Comparison of ENCODE assay signal across 30 cellular contexts in the genomic region with DNA sequence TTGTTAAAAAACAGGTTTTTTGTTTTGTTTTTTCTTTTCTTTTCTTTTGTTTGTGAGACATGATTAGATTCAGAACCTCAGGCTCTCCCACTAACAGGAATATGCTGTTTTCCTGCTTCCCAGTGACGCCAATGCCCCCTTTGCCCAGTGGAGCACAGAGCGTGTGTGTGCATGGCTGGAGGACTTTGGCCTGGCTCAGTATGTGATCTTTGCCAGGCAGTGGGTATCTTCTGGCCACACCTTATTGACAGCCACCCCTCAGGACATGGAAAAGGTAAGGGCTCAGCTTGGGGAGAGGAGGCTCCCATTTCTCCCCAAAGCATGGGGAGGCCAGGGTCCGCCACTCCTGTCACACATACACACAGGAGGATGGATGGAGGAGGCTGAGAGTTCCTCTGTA. TPM values are rescaled to one million over a fixed set of nuclear protein-coding genes. Genes with fewer than 3 reads are reported as not detected.
DNase-seq lines count a peak whose midpoint lies in the region; ATAC-seq and TF ChIP-seq lines count a peak whose summit lies in the region.
"Had no signal": no experiment of that assay in that cellular context is flagged by ENCODE, and none has a peak within 500 bp of the region (broad histone marks: within the 10 kb centered on the region; RNA-seq: fewer than 3 reads in every experiment).

No MANE protein-coding gene starts in this region.

- H3K27ac Mint-ChIP-seq in chondrocyte (ENCODE audit: unreplicated experiment), result peak overlapping the region; percentile 59
- H3K27ac Mint-ChIP-seq in progenitor cell of endocrine pancreas, result peak overlapping the region; percentile 52
- H3K27ac Mint-ChIP-seq: B cell; CD8-positive, alpha-beta T cell had no signal

- H3K27ac ChIP-seq in Peyer's patch (peak overlapping the region in 1 of 4 donors; percentile 32), gastroesophageal sphincter (no peak overlapping the region)
- H3K27ac ChIP-seq: C4-2B, SJCRH30 had no signal

- peaks cover 0 to 63% (median 0%) of the 10 kb centered on the region in 3 donors for H3K36me3 ChIP-seq in Peyer's patch
- H3K36me3 ChIP-seq in mucosa of descending colon (ENCODE audit: low read depth), result no peaks in the 10 kb centered on the region
- peaks cover 0 to 54% of the 10 kb centered on the region in 2 donors for H3K36me3 ChIP-seq in gastroesophageal sphincter
- H3K36me3 ChIP-seq: SJCRH30 had no signal

- H3K27me3 Mint-ChIP-seq in chondrocyte (ENCODE audit: low read depth) (no peaks in the 10 kb centered on the region), progenitor cell of endocrine pancreas (no peaks in the 10 kb centered on the region)
- H3K27me3 Mint-ChIP-seq: B cell had no signal

- TF ChIP-seq CTCF in Peyer's patch (IDR thresholded peaks at IDR 0.05), result no peak
- no peak for TF ChIP-seq CTCF in chondrocyte (IDR thresholded peaks at IDR 0.05)
- TF ChIP-seq CTCF in mucosa of descending colon (IDR thresholded peaks at IDR 0.05), result no peak
- TF ChIP-seq CTCF in progenitor cell of endocrine pancreas (IDR thresholded peaks at IDR 0.05; ENCODE audit: unreplicated experiment), result no peak
- no peak for TF ChIP-seq CTCF in gastroesophageal sphincter (IDR thresholded peaks at IDR 0.05)

- TF ChIP-seq POLR2A in Peyer's patch (IDR thresholded peaks at IDR 0.05) (no peak), gastroesophageal sphincter (IDR thresholded peaks at IDR 0.05) (no peak)

- no peaks in the 10 kb centered on the region for H3K4me1 ChIP-seq in Peyer's patch
- no peaks in the 10 kb centered on the region for H3K4me1 ChIP-seq in mucosa of descending colon (ENCODE audit: low read depth)
- H3K4me1 ChIP-seq in gastroesophageal sphincter, result no peaks in the 10 kb centered on the region
- H3K4me1 ChIP-seq: SJCRH30 had no signal

- no peaks in the 10 kb centered on the region for H3K9me3 Mint-ChIP-seq in chondrocyte (ENCODE audit: low read depth)
- H3K9me3 Mint-ChIP-seq in progenitor cell of endocrine pancreas (ENCODE audit: low read depth), result no peaks in the 10 kb centered on the region
- H3K9me3 Mint-ChIP-seq: CD8-positive, alpha-beta T cell had no signal

- TF ChIP-seq EP300 in gastroesophageal sphincter (IDR thresholded peaks at IDR 0.05), result no peak

- ATAC-seq in mucosa of descending colon, result peak; percentile 46
- no peak for ATAC-seq in gastroesophageal sphincter
- ATAC-seq: CD8-positive, alpha-beta T cell; K562; PC-3; Right ventricle myocardium inferior; SK-N-SH treated with all-trans-retinoic acid at 6 μM for 48 hours had no signal

- H3K4me3 Mint-ChIP-seq in chondrocyte (ENCODE audit: unreplicated experiment), result no peak overlapping the region
- no peak overlapping the region for H3K4me3 Mint-ChIP-seq in progenitor cell of endocrine pancreas (ENCODE audit: low read depth)
- H3K4me3 Mint-ChIP-seq: B cell; CD8-positive, alpha-beta T cell had no signal

- no peak overlapping the region for H3K4me3 ChIP-seq in Peyer's patch
- no peak overlapping the region for H3K4me3 ChIP-seq in mucosa of descending colon
- H3K4me3 ChIP-seq in gastroesophageal sphincter, result no peak overlapping the region
- H3K4me3 ChIP-seq: K562, SJCRH30 had no signal

- no peaks in the 10 kb centered on the region for H3K9me3 ChIP-seq in Peyer's patch
- no peaks in the 10 kb centered on the region for H3K9me3 ChIP-seq in mucosa of descending colon
- H3K9me3 ChIP-seq in gastroesophageal sphincter, result no peaks in the 10 kb centered on the region
- H3K9me3 ChIP-seq: SJCRH30 had no signal

- H3K4me1 Mint-ChIP-seq in chondrocyte (ENCODE audit: low read depth), result no peaks in the 10 kb centered on the region
- peaks cover 17% of the 10 kb centered on the region for H3K4me1 Mint-ChIP-seq in progenitor cell of endocrine pancreas (ENCODE audit: low read depth)
- H3K4me1 Mint-ChIP-seq: B cell had no signal

- 100% methylated on average over 2 of the region's 3 CpGs; no CpG with 5 or more reads in 1 of the 2 donors for WGBS in gastroesophageal sphincter (ENCODE audit: low coverage in 1 of 2), 2 donors

- H3K27me3 ChIP-seq in Peyer's patch (no peaks in the 10 kb centered on the region), gastroesophageal sphincter (no peaks in the 10 kb centered on the region)
- H3K27me3 ChIP-seq: SJCRH30 had no signal

- intact Hi-C loops in mucosa of descending colon (cut with DNase I, micrococcal nuclease), result loop anchor here in 1 of 2 donors (10.0 kb wide), 1 partner anchor 83 kb away; no protein-coding TSS in a partner anchor

- peak in 2 of 3 donors; percentile 68 to 70 for DNase-seq in Peyer's patch
- DNase-seq in chondrocyte (ENCODE audit: low spot score), result no peak
- DNase-seq in mucosa of descending colon, result peak in 1 of 3 donors; percentile 23
- no peak for DNase-seq in progenitor cell of endocrine pancreas (ENCODE audit: low spot score, unreplicated experiment)
- DNase-seq in DMS153 (lab: John Stamatoyannopoulos, UW), result no peak
- no peak for DNase-seq in COLO829 (ENCODE audit: low spot score)
- DNase-seq: CD8-positive, alpha-beta T cell; DMS 273 treated with DMSO at 0.1 percent for 48 hours; DND-41; MV-4-11; NCI-H1105; NCI-H146; NCI-H2029; NCI-H446; NCI-H524 treated with DMSO at 0.1 percent for 48 hours; NCI-H774; NK-92 treated with Interleukin-12 subunit alpha and Interleukin-12 subunit beta, amount 100 ng/mL, for 24 hours; PC-3; SJCRH30 had no signal

- H3K36me3 Mint-ChIP-seq in chondrocyte (ENCODE audit: low read depth), result peaks cover 56% of the 10 kb centered on the region
- peaks cover 38% of the 10 kb centered on the region for H3K36me3 Mint-ChIP-seq in progenitor cell of endocrine pancreas (ENCODE audit: insufficient read depth)

RNA-seq across cellular contexts. Expression of a gene that starts 25.0 kb away (rescaled TPM):
- total RNA-seq in Peyer's patch (10 to 100 TPM in 1 of 4 donors, 1 to 10 TPM in 2, under 1 TPM in 1; 0.67 to 13.2 (median 2.8) TPM), chondrocyte (7.0 to 12.7 TPM (median 12.6 TPM) in 3 replicates), mucosa of descending colon (1 to 10 TPM; 2.3 to 7.0 (median 6.3) TPM), progenitor cell of endocrine pancreas (9.1 and 9.7 TPM in 2 replicates), gastroesophageal sphincter (1 to 10 TPM; 1.2 to 4.4 (median 2.1) TPM)
- total RNA-seq: CD8-positive, alpha-beta T cell; H4; SJCRH30 had no signal

RNA-seq across cellular contexts. Expression of a gene that starts 58.0 kb away (rescaled TPM):
- total RNA-seq in Peyer's patch (not detected), chondrocyte (0.67 to 1.2 TPM (median 0.92 TPM) in 3 replicates), mucosa of descending colon (not detected), progenitor cell of endocrine pancreas (0.33 TPM in 1 of 2 replicates, not detected in the other), gastroesophageal sphincter (not detected)
- total RNA-seq: A673; B cell; CD8-positive, alpha-beta T cell; HT1080; K562; LHCN-M2; PC-3; Right ventricle myocardium inferior; RPMI7951; SJCRH30 had no signal

Comparison
In these comparisons a context has a peak if more than half of its experiments do, and no peak if none do; other contexts are left out.
1. DNase-seq: peak in Peyer's patch (2 of 3); none in chondrocyte (single experiment), progenitor cell of endocrine pancreas (single experiment), DMS153 (single experiment) and COLO829 (single experiment).